In the genomic region with DNA sequence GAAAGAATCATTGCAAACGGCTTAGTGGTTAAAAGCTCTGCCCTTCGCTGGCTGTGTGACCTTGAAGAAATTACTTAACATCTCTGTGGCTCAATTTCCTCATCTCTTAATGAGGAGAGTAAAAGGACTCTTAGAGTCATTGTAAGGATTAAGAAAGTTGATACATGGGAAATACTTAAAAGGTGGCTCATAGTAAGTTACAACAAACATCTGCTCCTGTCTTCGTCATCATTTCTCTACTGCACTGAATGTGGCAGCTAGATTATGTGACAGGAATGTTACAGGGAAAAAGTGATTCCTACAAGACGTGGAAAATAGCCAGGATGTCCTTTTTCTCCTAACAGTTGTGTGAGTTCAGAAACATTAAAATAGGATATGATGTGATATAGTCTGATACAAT, we compare ENCODE assay signal across 23 cellular contexts.
DNase-seq lines count a peak whose midpoint lies in the region; ATAC-seq, FAIRE-seq and TF ChIP-seq lines count a peak whose summit lies in the region.
"Had no signal": no experiment of that assay in that cellular context is flagged by ENCODE, and none has a peak within 500 bp of the region (broad histone marks: within the 10 kb centered on the region; RNA-seq: fewer than 3 reads in every experiment).

No MANE protein-coding gene starts in this region.

- TF ChIP-seq CTCF in epithelial cell of esophagus (IDR thresholded peaks at IDR 0.05; ENCODE audit: insufficient read depth, low read depth, low read length, missing control alignments) (no peak), retinal pigment epithelial cell (conservative IDR thresholded peaks at IDR 0.05; ENCODE audit: low read depth, low read length) (no peak), neural progenitor cell (IDR thresholded peaks at IDR 0.05) (no peak)

- no peak overlapping the region for H3K9ac ChIP-seq in neural progenitor cell

- H4K20me1 ChIP-seq in neural progenitor cell (ENCODE audit: low read depth), result no peaks in the 10 kb centered on the region

- H3K4me3 Mint-ChIP-seq in neural progenitor cell, result no peak overlapping the region
- H3K4me3 Mint-ChIP-seq: CD14-positive monocyte, H9, nephron progenitor cell had no signal

- no peak overlapping the region for H3K4me2 ChIP-seq in neural progenitor cell
- H3K4me2 ChIP-seq: hepatocyte had no signal

- no peak overlapping the region for H3K27ac ChIP-seq in neural progenitor cell
- H3K27ac ChIP-seq: hepatocyte, testis had no signal

- ATAC-seq in GM21786 (IDR thresholded peaks at IDR 0.05; ENCODE audit: unreplicated experiment), result no peak
- ATAC-seq: activated CD4-positive, CD25-positive, alpha-beta regulatory T cell treated with anti-CD3 and anti-CD28 coated beads, Interleukin-2, amount 50 U/mL, for 24 hours had no signal

- H2AFZ ChIP-seq in neural progenitor cell (replicated peaks), result no peak overlapping the region
- H2AFZ ChIP-seq: hepatocyte had no signal

- no peak for FAIRE-seq in HTR-8/SVneo (lab: Jason Lieb, UNC)

- no peaks in the 10 kb centered on the region for H3K9me3 ChIP-seq in neural progenitor cell (ENCODE audit: low read depth)
- H3K9me3 ChIP-seq: testis had no signal

- H3K4me1 Mint-ChIP-seq in neural progenitor cell, result peaks cover 4% of the 10 kb centered on the region
- H3K4me1 Mint-ChIP-seq: CD14-positive monocyte, nephron progenitor cell had no signal

- H3K79me2 ChIP-seq in neural progenitor cell (ENCODE audit: low read depth), result no peaks in the 10 kb centered on the region
- H3K79me2 ChIP-seq: hepatocyte had no signal

- peaks cover 2% of the 10 kb centered on the region for H3K9me3 Mint-ChIP-seq in neural progenitor cell
- H3K9me3 Mint-ChIP-seq: activated T-helper 2 cell treated with anti-CD3 and anti-CD28 coated beads, Interferon-gamma antibody, Interleukin-2, Interleukin-4, amounts not matched to agents 10 μg/mL and 5 μg/mL and 100 μg/mL, durations not matched to agents 14 hours and 24 hours and 36 hours; H9; nephron progenitor cell had no signal

- no peaks in the 10 kb centered on the region for H3F3A ChIP-seq in neural progenitor cell (ENCODE audit: low read depth)

- peaks cover 7% of the 10 kb centered on the region for H3K4me1 ChIP-seq in neural progenitor cell
- H3K4me1 ChIP-seq: testis had no signal

- peak; percentile 83 for DNase-seq in ELR (ENCODE audit: low read depth)
- peak; percentile 78 for DNase-seq in RKO (ENCODE audit: low spot score)
- peak; percentile 36 for DNase-seq in epithelial cell of esophagus (ENCODE audit: low read depth)
- peak; percentile 34 for DNase-seq in retinal pigment epithelial cell (ENCODE audit: low read depth)
- no peak for DNase-seq in neural progenitor cell (ENCODE audit: low spot score)
- no peak for DNase-seq in HTR-8/SVneo (ENCODE audit: insufficient read length, low spot score)
- DNase-seq: cortex of kidney; DMS153; erythroblast; H9; kidney glomerular epithelial cell; MV-4-11; NCI-H2081; NCI-H526; nephron progenitor cell; SIG-M5; stimulated activated CD4-positive, alpha-beta T cell treated with anti-CD3 and anti-CD28 coated beads, Interleukin-12 subunit alpha, Interleukin-12 subunit beta, amount 100 ng/mL, for 4 hours; testis had no signal

- no peak overlapping the region for H3K4me3 ChIP-seq in epithelial cell of esophagus (ENCODE audit: low read length)
- H3K4me3 ChIP-seq in retinal pigment epithelial cell (ENCODE audit: low read length), result no peak overlapping the region
- no peak overlapping the region for H3K4me3 ChIP-seq in neural progenitor cell
- H3K4me3 ChIP-seq: hepatocyte, testis had no signal

- H3K27me3 Mint-ChIP-seq in neural progenitor cell (ENCODE audit: insufficient read depth, low read depth), result peaks cover 5% of the 10 kb centered on the region

- H3K36me3 ChIP-seq in neural progenitor cell, result no peaks in the 10 kb centered on the region

- no peak overlapping the region for H3K27ac Mint-ChIP-seq in neural progenitor cell
- H3K27ac Mint-ChIP-seq: activated T-helper 2 cell treated with anti-CD3 and anti-CD28 coated beads, Interferon-gamma antibody, Interleukin-2, Interleukin-4, amounts not matched to agents 10 μg/mL and 5 μg/mL and 100 μg/mL, durations not matched to agents 14 hours and 24 hours and 36 hours; CD14-positive monocyte; H9; nephron progenitor cell had no signal

- no peaks in the 10 kb centered on the region for H3K27me3 ChIP-seq in neural progenitor cell
- H3K27me3 ChIP-seq: testis had no signal

- peaks cover 2% of the 10 kb centered on the region for H3K36me3 Mint-ChIP-seq in neural progenitor cell
- H3K36me3 Mint-ChIP-seq: CD14-positive monocyte had no signal

Comparison
In these comparisons a context has a peak if more than half of its experiments do, and no peak if none do; other contexts are left out.
1. DNase-seq: peak in ELR (single experiment), RKO (single experiment), epithelial cell of esophagus (single experiment) and retinal pigment epithelial cell (single experiment); none in neural progenitor cell (single experiment) and HTR-8/SVneo (single experiment).